8 cellular contexts compared by ENCODE assay signal in genomic region chr12:45727301-45727993, GRCh38. TPM values are rescaled to one million over a fixed set of nuclear protein-coding genes. Genes with fewer than 3 reads are reported as not detected.
A peak's percentile ranks its signal among the peaks of the same experiment; 100 is the strongest.
DNase-seq lines count a peak whose midpoint lies in the region; ATAC-seq and TF ChIP-seq lines count a peak whose summit lies in the region.

No MANE protein-coding gene starts in this region.

- ATAC-seq in GM21619 (IDR thresholded peaks at IDR 0.05; ENCODE audit: unreplicated experiment) = peak; percentile 45

- no peak for TF ChIP-seq CTCF in epithelial cell of proximal tubule (conservative IDR thresholded peaks at IDR 0.05; ENCODE audit: low read depth, low read length)

- peak; percentile 53 for TF ChIP-seq EP300 in Ishikawa (IDR thresholded peaks at IDR 0.05; ENCODE audit: borderline replicate concordance)

- peak overlapping the region; percentile 94 for H3K4me3 ChIP-seq in epithelial cell of proximal tubule (ENCODE audit: low read depth, low read length)

- peak; percentile 91 for DNase-seq in DMS153 treated with DMSO at 0.1 percent for 48 hours (lab: John Stamatoyannopoulos, UW; ENCODE audit: unreplicated experiment)
- DNase-seq in OCI-M2 (lab: John Stamatoyannopoulos, UW; ENCODE audit: unreplicated experiment) = peak; percentile 55
- DNase-seq in activated T-cell treated with anti-CD3 and anti-CD28 coated beads, Interleukin-2, amount 50 U/mL, for 1 hour = peak; percentile 85
- DNase-seq in epithelial cell of proximal tubule (ENCODE audit: low read depth) = peak; percentile 85
- DNase-seq in mucosa of gallbladder (ENCODE audit: low spot score) = peak; percentile 95
- peak; percentile 80 for DNase-seq in stimulated activated CD8-positive, alpha-beta memory T cell treated with anti-CD3 and anti-CD28 coated beads, Interleukin-4, amount 100 ng/mL, for 24 hours (ENCODE audit: low read depth)

- peak; percentile 14; the same call in 1 of the 2 replicates for TF ChIP-seq RAD21 in Ishikawa (IDR thresholded peaks at IDR 0.05; ENCODE audit: low read depth)

TF ChIP-seq in Ishikawa, 13 proteins besides CTCF, POLR2A, EP300 and RAD21:
- TF ChIP-seq TEAD4 (IDR thresholded peaks at IDR 0.05) (peak; percentile 90), CEBPB (IDR thresholded peaks at IDR 0.05) (peak; percentile 68; the same call in 1 of the 2 replicates), TAF1 (IDR thresholded peaks at IDR 0.05; ENCODE audit: low read depth) (peak; percentile 98), MAX (IDR thresholded peaks at IDR 0.05) (peak; percentile 78), REST (IDR thresholded peaks at IDR 0.05; ENCODE audit: low read depth) (0 out of 2 replicates have a peak, but pooled peaks have one; percentile 11), CREB1 (IDR thresholded peaks at IDR 0.05; ENCODE audit: low read depth) (peak; percentile 38), EGR1 (IDR thresholded peaks at IDR 0.05) (peak; percentile 85; the same call in 1 of the 2 replicates), ZBTB7A (IDR thresholded peaks at IDR 0.05; ENCODE audit: low read depth) (no peak; the same call in none of the 2 replicates), USF1 (IDR thresholded peaks at IDR 0.05) (no peak), NFIC (IDR thresholded peaks at IDR 0.05) (peak; percentile 37; the same call in 1 of the 2 replicates), YY1 (IDR thresholded peaks at IDR 0.05; ENCODE audit: low read depth) (peak; percentile 99), FOXM1 (IDR thresholded peaks at IDR 0.05; ENCODE audit: borderline replicate concordance, low read depth) (peak; percentile 60), TCF12 (IDR thresholded peaks at IDR 0.05; ENCODE audit: low read depth) (peak; percentile 83)

RNA-seq across cellular contexts. Expression of gene ARID2, which starts 2.1 kb away (rescaled TPM):
- total RNA-seq in epithelial cell of proximal tubule = 9.6 and 12.7 TPM in 2 replicates
- 34.1 TPM for total RNA-seq in mucosa of gallbladder

Comparison
In these comparisons a context has a peak if more than half of its experiments do, and no peak if none do; other contexts are left out.
1. Peak in every context shown above with its lines: DNase-seq, ATAC-seq and H3K4me3 ChIP-seq.